In the genomic region with DNA sequence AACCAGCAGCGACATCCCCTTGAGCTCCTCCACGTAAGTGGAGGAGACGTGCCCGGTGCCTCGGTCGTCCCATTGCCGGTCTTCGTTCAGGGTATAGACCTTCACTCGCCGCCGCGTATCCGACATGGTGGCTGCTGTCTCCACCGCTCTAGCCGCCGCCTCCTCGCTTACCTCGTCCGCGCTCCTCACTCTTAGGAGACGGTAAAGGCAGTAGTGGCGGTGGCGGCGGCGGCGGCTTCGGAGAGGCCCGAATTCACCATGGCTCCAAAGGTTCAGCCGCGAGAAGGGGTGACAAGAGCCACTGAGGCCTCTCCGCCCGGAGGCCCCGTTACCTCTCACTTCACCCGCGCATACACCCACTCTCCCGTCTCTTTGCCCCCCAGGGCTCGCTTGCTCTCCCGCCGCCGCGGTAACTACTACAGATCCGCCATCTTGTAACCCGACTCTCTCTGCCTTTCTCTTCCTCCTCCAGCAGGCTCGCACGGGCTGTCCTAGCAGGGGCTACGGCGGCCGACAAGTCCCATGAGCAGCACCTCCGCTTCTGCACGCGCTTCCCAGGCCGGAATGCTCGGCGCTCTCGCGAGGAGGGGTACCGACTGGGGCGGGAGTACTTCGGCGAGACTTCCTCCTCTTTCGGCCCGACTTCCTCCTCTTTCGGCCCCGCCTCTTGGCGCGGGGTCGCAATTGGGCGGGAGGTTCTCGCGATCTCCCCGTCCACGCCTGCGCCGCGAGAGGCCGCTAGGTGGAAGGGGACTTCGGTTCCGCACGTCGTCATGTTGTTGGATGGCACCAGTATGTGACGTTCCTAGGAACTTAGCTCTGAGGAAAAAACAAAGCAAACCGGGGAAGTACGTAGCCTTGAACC, we compare ENCODE assay signal across 8 cellular contexts. TPM values are rescaled to one million over a fixed set of nuclear protein-coding genes. Genes with fewer than 3 reads are reported as not detected.
DNase-seq lines count a peak whose midpoint lies in the region; ATAC-seq and TF ChIP-seq lines count a peak whose summit lies in the region.

A gene (minus strand): TSS at position 463 of the 865 bp plus-strand sequence. CDS start 337 bp downstream, at position 126.

- H3K9me3 ChIP-seq in thyroid gland = no peaks in the 10 kb centered on the region

- TF ChIP-seq POLR2A in GM10847 (IDR thresholded peaks at IDR 0.05; ENCODE audit: extremely low read depth, insufficient read length) (peak; percentile 65), thyroid gland (IDR thresholded peaks at IDR 0.05) (peak; percentile 62 to 99)

- intact Hi-C loops in head of caudate nucleus (cut with DNase I) = loop anchor here (2.0 kb wide), 1 partner anchor 99 kb away; a partner anchor contains a TSS
- intact Hi-C loops in thyroid gland (cut with DNase I) = loop anchor here (10.0 kb wide), 1 partner anchor 93 kb away; no protein-coding TSS in a partner anchor

- ATAC-seq in HG02610 (IDR thresholded peaks at IDR 0.05; ENCODE audit: unreplicated experiment) = peak; percentile 89
- ATAC-seq in SK-N-SH treated with all-trans-retinoic acid at 6 μM for 48 hours = peak; percentile 90

- H3K27ac ChIP-seq in thyroid gland = peak within 1 kb of the TSS; percentile 92 to 96 (median 95)

- H3K27me3 Mint-ChIP-seq in activated naive CD8-positive, alpha-beta T cell treated with anti-CD3 and anti-CD28 coated beads for 36 hours = no peaks in the 10 kb centered on the region
- no peaks in the 10 kb centered on the region for H3K27me3 Mint-ChIP-seq in osteocyte (ENCODE audit: unreplicated experiment)

- H3K4me3 Mint-ChIP-seq in activated naive CD8-positive, alpha-beta T cell treated with anti-CD3 and anti-CD28 coated beads for 36 hours = no peak within 1 kb of the TSS
- no peak within 1 kb of the TSS for H3K4me3 Mint-ChIP-seq in osteocyte (ENCODE audit: unreplicated experiment)

- H3K4me3 ChIP-seq in thyroid gland (replicated peaks in 1 of 3) = peak within 1 kb of the TSS; percentile 79 to 100 (median 98)

- peaks cover 43% of the 10 kb centered on the region for H3K4me1 Mint-ChIP-seq in activated naive CD8-positive, alpha-beta T cell treated with anti-CD3 and anti-CD28 coated beads for 36 hours
- peaks cover 14% of the 10 kb centered on the region for H3K4me1 Mint-ChIP-seq in osteocyte (ENCODE audit: unreplicated experiment)

- WGBS in thyroid gland, 2 donors = 0% methylated on average over 38 to 64 of the region's 83 CpGs

- H3K36me3 ChIP-seq in thyroid gland = peaks cover 0 to 13% of the 10 kb centered on the region in 2 donors

- peaks cover 29% of the 10 kb centered on the region for H3K36me3 Mint-ChIP-seq in activated naive CD8-positive, alpha-beta T cell treated with anti-CD3 and anti-CD28 coated beads for 36 hours
- peaks cover 22% of the 10 kb centered on the region for H3K36me3 Mint-ChIP-seq in osteocyte (ENCODE audit: unreplicated experiment)

- TF ChIP-seq CTCF in osteocyte (IDR thresholded peaks at IDR 0.05) = peak; percentile 40
- TF ChIP-seq CTCF in thyroid gland (IDR thresholded peaks at IDR 0.05) = peak in 5 of 6 experiments; percentile 9 to 78 (median 70)

- H3K27ac Mint-ChIP-seq in activated naive CD8-positive, alpha-beta T cell treated with anti-CD3 and anti-CD28 coated beads for 36 hours = no peak within 1 kb of the TSS
- no peak within 1 kb of the TSS for H3K27ac Mint-ChIP-seq in osteocyte (ENCODE audit: unreplicated experiment)

- H3K4me1 ChIP-seq in thyroid gland = peaks cover 29 to 34% of the 10 kb centered on the region in 2 donors

- H3K9me3 Mint-ChIP-seq in activated naive CD8-positive, alpha-beta T cell treated with anti-CD3 and anti-CD28 coated beads for 36 hours = no peaks in the 10 kb centered on the region
- no peaks in the 10 kb centered on the region for H3K9me3 Mint-ChIP-seq in osteocyte (ENCODE audit: unreplicated experiment)

- DNase-seq in NCI-H1092 (lab: John Stamatoyannopoulos, UW) = peak; percentile 96
- peak; percentile 99 for DNase-seq in activated naive CD8-positive, alpha-beta T cell treated with anti-CD3 and anti-CD28 coated beads for 36 hours
- DNase-seq in head of caudate nucleus = peak; percentile 96 to 100 (median 99)
- DNase-seq in osteocyte (ENCODE audit: extremely low spot score, unreplicated experiment) = peak; percentile 100
- DNase-seq in thyroid gland = peak; percentile 99 to 100

- H3K27me3 ChIP-seq in thyroid gland = no peaks in the 10 kb centered on the region

TF ChIP-seq in SK-N-SH treated with all-trans-retinoic acid at 6 μM for 48 hours, 23 proteins besides CTCF, POLR2A, EP300 and RAD21:
- TF ChIP-seq, protein P1, sequence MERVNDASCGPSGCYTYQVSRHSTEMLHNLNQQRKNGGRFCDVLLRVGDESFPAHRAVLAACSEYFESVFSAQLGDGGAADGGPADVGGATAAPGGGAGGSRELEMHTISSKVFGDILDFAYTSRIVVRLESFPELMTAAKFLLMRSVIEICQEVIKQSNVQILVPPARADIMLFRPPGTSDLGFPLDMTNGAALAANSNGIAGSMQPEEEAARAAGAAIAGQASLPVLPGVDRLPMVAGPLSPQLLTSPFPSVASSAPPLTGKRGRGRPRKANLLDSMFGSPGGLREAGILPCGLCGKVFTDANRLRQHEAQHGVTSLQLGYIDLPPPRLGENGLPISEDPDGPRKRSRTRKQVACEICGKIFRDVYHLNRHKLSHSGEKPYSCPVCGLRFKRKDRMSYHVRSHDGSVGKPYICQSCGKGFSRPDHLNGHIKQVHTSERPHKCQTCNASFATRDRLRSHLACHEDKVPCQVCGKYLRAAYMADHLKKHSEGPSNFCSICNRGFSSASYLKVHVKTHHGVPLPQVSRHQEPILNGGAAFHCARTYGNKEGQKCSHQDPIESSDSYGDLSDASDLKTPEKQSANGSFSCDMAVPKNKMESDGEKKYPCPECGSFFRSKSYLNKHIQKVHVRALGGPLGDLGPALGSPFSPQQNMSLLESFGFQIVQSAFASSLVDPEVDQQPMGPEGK (CRISPR knock-in tag; IDR thresholded peaks at IDR 0.05; ENCODE audit: borderline replicate concordance) = no peak
- TF ChIP-seq CSDC2 (CRISPR knock-in tag; IDR thresholded peaks at IDR 0.05) (no peak), ZNF70 (CRISPR knock-in tag; IDR thresholded peaks at IDR 0.05) (no peak), ISL1 (CRISPR knock-in tag; IDR thresholded peaks at IDR 0.05) (no peak), SNAI2 (CRISPR knock-in tag; IDR thresholded peaks at IDR 0.05) (no peak), PPARA (CRISPR knock-in tag; IDR thresholded peaks at IDR 0.05; ENCODE audit: borderline replicate concordance) (no peak), ZNF565 (CRISPR knock-in tag; conservative IDR thresholded peaks at IDR 0.05; ENCODE audit: low read depth) (no peak), OSR1 (CRISPR knock-in tag; IDR thresholded peaks at IDR 0.05) (no peak), ZFP3 (CRISPR knock-in tag; IDR thresholded peaks at IDR 0.05) (no peak), RARB (CRISPR knock-in tag; IDR thresholded peaks at IDR 0.05) (no peak), GLIS3 (CRISPR knock-in tag; IDR thresholded peaks at IDR 0.05) (no peak), BACH2 (CRISPR knock-in tag; IDR thresholded peaks at IDR 0.05; ENCODE audit: borderline replicate concordance) (no peak), ZFP30 (CRISPR knock-in tag; IDR thresholded peaks at IDR 0.05) (no peak)
- TF ChIP-seq, protein P2, sequence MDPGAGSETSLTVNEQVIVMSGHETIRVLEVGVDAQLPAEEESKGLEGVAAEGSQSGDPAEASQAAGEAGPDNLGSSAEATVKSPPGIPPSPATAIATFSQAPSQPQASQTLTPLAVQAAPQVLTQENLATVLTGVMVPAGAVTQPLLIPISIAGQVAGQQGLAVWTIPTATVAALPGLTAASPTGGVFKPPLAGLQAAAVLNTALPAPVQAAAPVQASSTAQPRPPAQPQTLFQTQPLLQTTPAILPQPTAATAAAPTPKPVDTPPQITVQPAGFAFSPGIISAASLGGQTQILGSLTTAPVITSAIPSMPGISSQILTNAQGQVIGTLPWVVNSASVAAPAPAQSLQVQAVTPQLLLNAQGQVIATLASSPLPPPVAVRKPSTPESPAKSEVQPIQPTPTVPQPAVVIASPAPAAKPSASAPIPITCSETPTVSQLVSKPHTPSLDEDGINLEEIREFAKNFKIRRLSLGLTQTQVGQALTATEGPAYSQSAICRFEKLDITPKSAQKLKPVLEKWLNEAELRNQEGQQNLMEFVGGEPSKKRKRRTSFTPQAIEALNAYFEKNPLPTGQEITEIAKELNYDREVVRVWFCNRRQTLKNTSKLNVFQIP (CRISPR knock-in tag; IDR thresholded peaks at IDR 0.05; ENCODE audit: borderline replicate concordance, low read depth) = no peak
- TF ChIP-seq, protein P3, sequence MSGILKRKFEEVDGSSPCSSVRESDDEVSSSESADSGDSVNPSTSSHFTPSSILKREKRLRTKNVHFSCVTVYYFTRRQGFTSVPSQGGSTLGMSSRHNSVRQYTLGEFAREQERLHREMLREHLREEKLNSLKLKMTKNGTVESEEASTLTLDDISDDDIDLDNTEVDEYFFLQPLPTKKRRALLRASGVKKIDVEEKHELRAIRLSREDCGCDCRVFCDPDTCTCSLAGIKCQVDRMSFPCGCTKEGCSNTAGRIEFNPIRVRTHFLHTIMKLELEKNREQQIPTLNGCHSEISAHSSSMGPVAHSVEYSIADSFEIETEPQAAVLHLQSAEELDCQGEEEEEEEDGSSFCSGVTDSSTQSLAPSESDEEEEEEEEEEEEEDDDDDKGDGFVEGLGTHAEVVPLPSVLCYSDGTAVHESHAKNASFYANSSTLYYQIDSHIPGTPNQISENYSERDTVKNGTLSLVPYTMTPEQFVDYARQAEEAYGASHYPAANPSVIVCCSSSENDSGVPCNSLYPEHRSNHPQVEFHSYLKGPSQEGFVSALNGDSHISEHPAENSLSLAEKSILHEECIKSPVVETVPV (CRISPR knock-in tag; IDR thresholded peaks at IDR 0.05) = no peak

RNA-seq across cellular contexts. Expression of the gene that starts here (rescaled TPM):
- 10 to 100 TPM; 82.6 to 84.0 TPM for total RNA-seq in activated naive CD8-positive, alpha-beta T cell treated with anti-CD3 and anti-CD28 coated beads for 36 hours
- total RNA-seq in osteocyte (49.7 and 53.4 TPM in 2 replicates), thyroid gland (10 to 100 TPM; 76.2 to 88.0 (median 82.6) TPM)

Comparison
In these comparisons a context has a peak if more than half of its experiments do, and no peak if none do; other contexts are left out.
1. Peak in every context shown above with its lines: DNase-seq, ATAC-seq, H3K4me3 ChIP-seq and H3K27ac ChIP-seq.